Comparison of ENCODE assay signal across 12 cellular contexts in the genomic region with DNA sequence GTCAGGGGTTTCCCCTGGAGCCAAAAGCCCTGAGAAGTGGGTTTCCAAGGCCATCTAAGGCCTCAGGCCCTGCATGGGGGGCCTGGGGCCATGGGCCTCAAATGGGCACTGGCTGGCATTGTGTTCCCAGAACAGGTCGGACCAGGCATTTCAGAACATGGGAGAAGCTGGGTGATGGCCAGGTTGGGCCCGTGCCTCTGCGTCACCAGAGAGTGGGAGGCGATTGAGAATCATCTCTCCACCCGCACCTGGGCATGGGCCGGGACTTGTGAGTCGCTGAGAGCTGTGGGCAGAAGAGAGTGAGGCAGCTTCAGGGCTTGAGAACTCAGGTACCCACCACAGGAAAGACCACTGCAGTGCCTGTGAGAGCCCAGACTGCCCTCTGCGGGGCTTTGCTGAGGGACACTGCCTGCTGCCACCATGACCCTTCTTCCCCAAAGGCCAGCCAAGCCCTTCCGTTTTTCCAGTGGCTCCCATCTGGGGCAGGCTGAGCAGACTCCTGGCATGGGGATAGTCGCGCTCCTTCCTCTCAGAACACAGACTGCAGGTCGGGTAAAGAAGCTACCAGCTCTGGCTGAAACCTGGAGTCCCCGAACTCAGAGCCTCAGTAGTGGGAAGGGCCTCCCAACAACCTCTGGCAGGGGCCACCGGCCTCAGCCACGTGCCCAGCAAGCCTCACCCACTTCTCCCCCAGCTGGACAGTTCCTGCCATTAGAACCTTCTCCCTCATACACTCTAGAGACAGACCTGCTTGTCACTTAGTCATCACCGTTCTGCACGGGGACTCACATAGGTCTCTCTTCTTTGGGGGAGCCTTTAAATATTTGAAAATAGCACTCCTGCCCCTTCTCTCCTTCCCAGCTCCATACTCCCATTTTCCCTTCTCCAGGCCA. TPM values are rescaled to one million over a fixed set of nuclear protein-coding genes. Genes with fewer than 3 reads are reported as not detected.
DNase-seq lines count a peak whose midpoint lies in the region; ATAC-seq, FAIRE-seq and TF ChIP-seq lines count a peak whose summit lies in the region.
"Had no signal": no experiment of that assay in that cellular context is flagged by ENCODE, and none has a peak within 500 bp of the region (broad histone marks: within the 10 kb centered on the region; RNA-seq: fewer than 3 reads in every experiment).

No MANE protein-coding gene starts in this region.

- no peak for TF ChIP-seq POLR2A in H54 (IDR thresholded peaks at IDR 0.05; ENCODE audit: low read depth, low read length)

- no peak overlapping the region for H3K27ac Mint-ChIP-seq in activated CD4-positive, alpha-beta T cell treated with anti-CD3 and anti-CD28 coated beads, Interleukin-2, amount 10 ng/mL, durations not matched to agents 7 days and 5 days
- no peak overlapping the region for H3K27ac Mint-ChIP-seq in activated CD8-positive, alpha-beta memory T cell treated with anti-CD3 and anti-CD28 coated beads, Interleukin-2, amount 10 ng/mL, durations not matched to agents 7 days and 5 days
- H3K27ac Mint-ChIP-seq in glutamatergic neuron (ENCODE audit: unreplicated experiment): peak overlapping the region; percentile 80
- no peak overlapping the region for H3K27ac Mint-ChIP-seq in stimulated activated memory B cell treated with anti-CD40 and anti-IgM and Interleukin-4, amounts not matched to agents 10 μg/mL and 1 μg/mL and 100 μg/mL, for 72 hours

- H3K36me3 Mint-ChIP-seq in activated CD4-positive, alpha-beta T cell treated with anti-CD3 and anti-CD28 coated beads, Interleukin-2, amount 10 ng/mL, durations not matched to agents 7 days and 5 days (ENCODE audit: low read depth): no peaks in the 10 kb centered on the region
- no peaks in the 10 kb centered on the region for H3K36me3 Mint-ChIP-seq in activated CD8-positive, alpha-beta memory T cell treated with anti-CD3 and anti-CD28 coated beads, Interleukin-2, amount 10 ng/mL, durations not matched to agents 7 days and 5 days
- H3K36me3 Mint-ChIP-seq in glutamatergic neuron (ENCODE audit: unreplicated experiment): no peaks in the 10 kb centered on the region
- no peaks in the 10 kb centered on the region for H3K36me3 Mint-ChIP-seq in stimulated activated memory B cell treated with anti-CD40 and anti-IgM and Interleukin-4, amounts not matched to agents 10 μg/mL and 1 μg/mL and 100 μg/mL, for 72 hours

- H3K27me3 Mint-ChIP-seq in activated CD4-positive, alpha-beta T cell treated with anti-CD3 and anti-CD28 coated beads, Interleukin-2, amount 10 ng/mL, durations not matched to agents 7 days and 5 days: peaks cover 51% of the 10 kb centered on the region
- H3K27me3 Mint-ChIP-seq in activated CD8-positive, alpha-beta memory T cell treated with anti-CD3 and anti-CD28 coated beads, Interleukin-2, amount 10 ng/mL, durations not matched to agents 7 days and 5 days: peaks cover 59% of the 10 kb centered on the region
- H3K27me3 Mint-ChIP-seq in glutamatergic neuron (ENCODE audit: unreplicated experiment): peaks cover 7% of the 10 kb centered on the region
- H3K27me3 Mint-ChIP-seq in stimulated activated memory B cell treated with anti-CD40 and anti-IgM and Interleukin-4, amounts not matched to agents 10 μg/mL and 1 μg/mL and 100 μg/mL, for 72 hours: peaks cover 52% of the 10 kb centered on the region

- TF ChIP-seq CTCF in glutamatergic neuron (IDR thresholded peaks at IDR 0.05; ENCODE audit: partially characterized antibody, unreplicated experiment): no peak

- no peak for FAIRE-seq in H54 (lab: Jason Lieb, UNC)

- no peak for ATAC-seq in activated CD8-positive, alpha-beta memory T cell treated with anti-CD3 and anti-CD28 coated beads, Interleukin-2, amount 10 ng/mL, durations not matched to agents 7 days and 5 days
- no peak for ATAC-seq in stimulated activated memory B cell treated with anti-CD40 and anti-IgM and Interleukin-4, amounts not matched to agents 10 μg/mL and 1 μg/mL and 100 μg/mL, for 72 hours

- no peaks in the 10 kb centered on the region for H3K9me3 Mint-ChIP-seq in activated CD4-positive, alpha-beta T cell treated with anti-CD3 and anti-CD28 coated beads, Interleukin-2, amount 10 ng/mL, durations not matched to agents 7 days and 5 days
- H3K9me3 Mint-ChIP-seq in activated CD8-positive, alpha-beta memory T cell treated with anti-CD3 and anti-CD28 coated beads, Interleukin-2, amount 10 ng/mL, durations not matched to agents 7 days and 5 days (ENCODE audit: low read depth): no peaks in the 10 kb centered on the region
- H3K9me3 Mint-ChIP-seq in glutamatergic neuron (ENCODE audit: unreplicated experiment): peaks cover 10% of the 10 kb centered on the region
- H3K9me3 Mint-ChIP-seq in stimulated activated memory B cell treated with anti-CD40 and anti-IgM and Interleukin-4, amounts not matched to agents 10 μg/mL and 1 μg/mL and 100 μg/mL, for 72 hours: no peaks in the 10 kb centered on the region

- POLR2A ChIA-PET in activated CD4-positive, alpha-beta T cell treated with anti-CD3 and anti-CD28 coated beads, Interleukin-2, amount 10 ng/mL, durations not matched to agents 7 days and 5 days (lab: Charles Lee): no interaction called here

- no peak for DNase-seq in activated CD4-positive, alpha-beta T cell treated with anti-CD3 and anti-CD28 coated beads, Interleukin-2, amount 10 ng/mL, durations not matched to agents 7 days and 5 days
- no peak for DNase-seq in activated CD4-positive, alpha-beta T cell treated with anti-CD3 and anti-CD28 coated beads, Interleukin-2, amount 50 U/mL, for 4 hours
- DNase-seq in activated CD8-positive, alpha-beta memory T cell treated with anti-CD3 and anti-CD28 coated beads, Interleukin-2, amount 10 ng/mL, durations not matched to agents 7 days and 5 days: peak; percentile 35
- DNase-seq in glutamatergic neuron (no peak), DMS53 treated with DMSO at 0.1 percent for 48 hours (lab: John Stamatoyannopoulos, UW; ENCODE audit: unreplicated experiment) (no peak), H54 (ENCODE audit: insufficient read length, low spot score) (no peak), epidermal melanocyte (ENCODE audit: insufficient read length, low spot score) (no peak)
- DNase-seq: activated CD4-positive, alpha-beta T cell treated with anti-CD3 and anti-CD28 coated beads for 48 hours; brain microvascular endothelial cell; foreskin fibroblast; RPMI8226 had no signal

- peaks cover 8% of the 10 kb centered on the region for H3K4me1 Mint-ChIP-seq in activated CD4-positive, alpha-beta T cell treated with anti-CD3 and anti-CD28 coated beads, Interleukin-2, amount 10 ng/mL, durations not matched to agents 7 days and 5 days
- peaks cover 7% of the 10 kb centered on the region for H3K4me1 Mint-ChIP-seq in activated CD8-positive, alpha-beta memory T cell treated with anti-CD3 and anti-CD28 coated beads, Interleukin-2, amount 10 ng/mL, durations not matched to agents 7 days and 5 days
- peaks cover 28% of the 10 kb centered on the region for H3K4me1 Mint-ChIP-seq in glutamatergic neuron (ENCODE audit: low read depth, unreplicated experiment)
- H3K4me1 Mint-ChIP-seq in stimulated activated memory B cell treated with anti-CD40 and anti-IgM and Interleukin-4, amounts not matched to agents 10 μg/mL and 1 μg/mL and 100 μg/mL, for 72 hours: peaks cover 25% of the 10 kb centered on the region

- H3K4me3 Mint-ChIP-seq in activated CD4-positive, alpha-beta T cell treated with anti-CD3 and anti-CD28 coated beads, Interleukin-2, amount 10 ng/mL, durations not matched to agents 7 days and 5 days: peak overlapping the region; percentile 60
- H3K4me3 Mint-ChIP-seq in activated CD8-positive, alpha-beta memory T cell treated with anti-CD3 and anti-CD28 coated beads, Interleukin-2, amount 10 ng/mL, durations not matched to agents 7 days and 5 days: peak overlapping the region; percentile 45
- peak overlapping the region; percentile 88 for H3K4me3 Mint-ChIP-seq in glutamatergic neuron (ENCODE audit: unreplicated experiment)
- peak overlapping the region; percentile 66 for H3K4me3 Mint-ChIP-seq in stimulated activated memory B cell treated with anti-CD40 and anti-IgM and Interleukin-4, amounts not matched to agents 10 μg/mL and 1 μg/mL and 100 μg/mL, for 72 hours

- CTCF ChIA-PET in activated CD4-positive, alpha-beta T cell treated with anti-CD3 and anti-CD28 coated beads, Interleukin-2, amount 10 ng/mL, durations not matched to agents 7 days and 5 days (lab: Charles Lee): interaction anchor here (1.0 kb wide), 1 partner anchor 9 kb away, joined by 3 read pairs; no protein-coding TSS in a partner anchor
- CTCF ChIA-PET in activated CD8-positive, alpha-beta memory T cell treated with anti-CD3 and anti-CD28 coated beads, Interleukin-2, amount 10 ng/mL, durations not matched to agents 7 days and 5 days (lab: Charles Lee): interaction anchor here (1.0 kb wide), 2 partner anchors 9 to 131 kb away, joined by 3 to 5 read pairs; no protein-coding TSS in a partner anchor

RNA-seq across cellular contexts. Expression of a gene that starts 1.6 kb away (rescaled TPM):
- 10 to 100 TPM; 34.4 to 35.5 TPM for total RNA-seq in activated CD4-positive, alpha-beta T cell treated with anti-CD3 and anti-CD28 coated beads, Interleukin-2, amount 10 ng/mL, durations not matched to agents 7 days and 5 days
- total RNA-seq in activated CD8-positive, alpha-beta memory T cell treated with anti-CD3 and anti-CD28 coated beads, Interleukin-2, amount 10 ng/mL, durations not matched to agents 7 days and 5 days: 10 to 100 TPM; 23.9 to 35.5 TPM
- 103 TPM for total RNA-seq in glutamatergic neuron (ENCODE audit: unreplicated experiment)
